In the genomic region with DNA sequence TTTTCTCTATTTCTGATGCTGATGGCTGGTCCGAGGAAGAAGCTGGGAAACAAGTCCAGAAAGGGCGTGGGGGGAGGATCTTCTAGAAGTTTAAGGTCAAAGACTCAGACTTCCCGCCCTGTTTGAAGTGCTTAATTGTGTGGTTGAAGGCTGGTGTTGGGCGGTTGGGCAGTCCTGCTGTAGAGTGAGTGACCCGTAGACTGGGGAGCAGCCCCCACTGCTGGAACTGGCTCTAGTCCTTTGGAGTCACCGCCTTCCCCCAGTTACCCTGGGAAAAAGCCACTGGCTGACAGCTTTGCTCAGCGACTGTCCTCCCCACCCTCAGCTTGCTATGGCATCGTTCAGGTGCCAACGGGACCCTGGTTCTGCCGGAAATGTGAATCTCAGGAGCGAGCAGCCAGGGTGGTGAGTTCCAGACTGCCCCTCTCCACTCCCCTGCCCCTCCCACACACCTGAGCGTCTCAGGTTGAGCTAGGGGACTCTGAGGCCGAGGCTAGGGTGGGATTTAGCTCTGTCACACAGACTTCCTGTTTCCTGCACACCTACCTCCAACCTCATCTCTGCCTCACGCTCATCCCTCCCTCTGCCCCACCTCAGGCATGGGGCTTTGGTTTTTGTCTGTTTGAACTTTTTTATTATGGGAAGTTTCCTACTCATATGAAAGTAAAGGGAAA, we compare ENCODE assay signal across 1 cellular context.
TF ChIP-seq lines count a peak whose summit lies in the region.

No MANE protein-coding gene starts in this region.

TF ChIP-seq in IMR-90, 13 proteins besides CTCF, POLR2A, EP300 and RAD21 (continued from another document):
- no peak for TF ChIP-seq BHLHE40 (IDR thresholded peaks at IDR 0.05; ENCODE audit: low read depth, low read length)
- TF ChIP-seq, protein P1, sequence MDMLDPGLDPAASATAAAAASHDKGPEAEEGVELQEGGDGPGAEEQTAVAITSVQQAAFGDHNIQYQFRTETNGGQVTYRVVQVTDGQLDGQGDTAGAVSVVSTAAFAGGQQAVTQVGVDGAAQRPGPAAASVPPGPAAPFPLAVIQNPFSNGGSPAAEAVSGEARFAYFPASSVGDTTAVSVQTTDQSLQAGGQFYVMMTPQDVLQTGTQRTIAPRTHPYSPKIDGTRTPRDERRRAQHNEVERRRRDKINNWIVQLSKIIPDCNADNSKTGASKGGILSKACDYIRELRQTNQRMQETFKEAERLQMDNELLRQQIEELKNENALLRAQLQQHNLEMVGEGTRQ (IDR thresholded peaks at IDR 0.05; ENCODE audit: low read depth, low read length): no peak
